Comparison of ENCODE assay signal across 8 cellular contexts in genomic region chr3:14319654-14320182, GRCh38.
A peak's percentile ranks its signal among the peaks of the same experiment; 100 is the strongest.
DNase-seq lines count a peak whose midpoint lies in the region; ATAC-seq and TF ChIP-seq lines count a peak whose summit lies in the region.

No MANE protein-coding gene starts in this region.

- peaks cover 5 to 27% (median 13%) of the 10 kb centered on the region in 3 donors for H3K27me3 Mint-ChIP-seq in naive B cell

- no peak for TF ChIP-seq POLR2A in Peyer's patch (IDR thresholded peaks at IDR 0.05)
- no peak for TF ChIP-seq POLR2A in sigmoid colon (IDR thresholded peaks at IDR 0.05)

- intact Hi-C loops in sigmoid colon (cut with DNase I), result no loop called here

- WGBS in ectodermal cell, 2 experiments, result 55 to 58% methylated on average over 3 of the region's 3 CpGs
- WGBS in sigmoid colon, 2 donors, result 80 to 89% methylated on average over 3 of the region's 3 CpGs

- H3K9me3 ChIP-seq in Peyer's patch, result no peaks in the 10 kb centered on the region
- H3K9me3 ChIP-seq in ectodermal cell (ENCODE audit: control insufficient read depth, low read length), result no peaks in the 10 kb centered on the region
- H3K9me3 ChIP-seq in sigmoid colon, result no peaks in the 10 kb centered on the region

- no peaks in the 10 kb centered on the region for H3K4me1 ChIP-seq in Peyer's patch
- H3K4me1 ChIP-seq in ectodermal cell (ENCODE audit: control insufficient read depth, insufficient read depth, low read length), result peaks cover 22% of the 10 kb centered on the region
- H3K4me1 ChIP-seq in sigmoid colon, result no peaks in the 10 kb centered on the region

- peaks cover 0 to 4% (median 0%) of the 10 kb centered on the region in 3 donors for H3K4me1 Mint-ChIP-seq in naive B cell

- H3K27ac ChIP-seq in Peyer's patch (no peak overlapping the region), ectodermal cell (ENCODE audit: insufficient read depth, low read depth, low read length, poor library complexity, severe bottlenecking) (no peak overlapping the region), sigmoid colon (no peak overlapping the region)

- peak overlapping the region in 2 of 6 donors; percentile 6 to 32 for H3K27ac Mint-ChIP-seq in naive B cell

- H3K4me3 Mint-ChIP-seq in naive B cell, result no peak overlapping the region

- H3K36me3 ChIP-seq in Peyer's patch (no peaks in the 10 kb centered on the region), ectodermal cell (ENCODE audit: control insufficient read depth, insufficient read depth, low read length) (no peaks in the 10 kb centered on the region), sigmoid colon (no peaks in the 10 kb centered on the region)

- H3K27me3 ChIP-seq in Peyer's patch (no peaks in the 10 kb centered on the region), ectodermal cell (ENCODE audit: control insufficient read depth, insufficient read depth, low read length, poor library complexity, severe bottlenecking) (no peaks in the 10 kb centered on the region), sigmoid colon (no peaks in the 10 kb centered on the region)

- peak; percentile 100 for ATAC-seq in GM19438 (IDR thresholded peaks at IDR 0.05; ENCODE audit: low read depth, unreplicated experiment)
- peak; percentile 83 for ATAC-seq in HG03457 (IDR thresholded peaks at IDR 0.05; ENCODE audit: unreplicated experiment)
- ATAC-seq in naive B cell (ENCODE audit: low read depth in 2 of 2), result peak; percentile 66 to 68

- DNase-seq in ELR (ENCODE audit: low read depth) (peak; percentile 73), Peyer's patch (peak; percentile 31 to 79 (median 47)), naive B cell (peak; percentile 18), sigmoid colon (no peak)
- DNase-seq in stimulated activated naive CD4-positive, alpha-beta T cell treated with Interleukin-2 at 50 U/mL for 16 hours (lab: John Stamatoyannopoulos, UW), result no peak

- peaks cover 0 to 9% of the 10 kb centered on the region in 2 donors for H3K36me3 Mint-ChIP-seq in naive B cell

- H3K9me3 Mint-ChIP-seq in naive B cell, result peaks cover 5 to 28% (median 10%) of the 10 kb centered on the region in 7 donors

- no peak for TF ChIP-seq EP300 in sigmoid colon (IDR thresholded peaks at IDR 0.05)

- TF ChIP-seq CTCF in Peyer's patch (IDR thresholded peaks at IDR 0.05), result no peak
- no peak for TF ChIP-seq CTCF in sigmoid colon (IDR thresholded peaks at IDR 0.05)

- H3K4me3 ChIP-seq in Peyer's patch (no peak overlapping the region), ectodermal cell (ENCODE audit: insufficient read depth, low read depth, low read length) (peak overlapping the region; percentile 11), sigmoid colon (no peak overlapping the region)

Comparison
In these comparisons a context has a peak if more than half of its experiments do, and no peak if none do; other contexts are left out.
1. DNase-seq: peak in ELR (single experiment), Peyer's patch (3 of 3) and naive B cell (single experiment); none in stimulated activated naive CD4-positive, alpha-beta T cell treated with Interleukin-2 at 50 U/mL for 16 hours (single experiment) and sigmoid colon (single experiment).
2. Peak in every context shown above with its lines, with median percentiles within 50 percentile points of each other: ATAC-seq.